Comparison of ENCODE assay signal across 11 cellular contexts in genomic region chr12:57783861-57784260, GRCh38. TPM values are rescaled to one million over a fixed set of nuclear protein-coding genes. Genes with fewer than 3 reads are reported as not detected.
DNase-seq lines count a peak whose midpoint lies in the region; ATAC-seq and TF ChIP-seq lines count a peak whose summit lies in the region.
"Had no signal": no experiment of that assay in that cellular context is flagged by ENCODE, and none has a peak within 500 bp of the region (broad histone marks: within the 10 kb centered on the region; RNA-seq: fewer than 3 reads in every experiment).

No MANE protein-coding gene starts in this region.

- H3K27ac Mint-ChIP-seq in activated naive CD4-positive, alpha-beta T cell treated with anti-CD3 and anti-CD28 coated beads, Interleukin-2, amount 10 ng/mL, durations not matched to agents 7 days and 5 days, result peak overlapping the region; percentile 39
- peak overlapping the region in 1 of 2 donors; percentile 93 for H3K27ac Mint-ChIP-seq in activated naive CD4-positive, alpha-beta T cell treated with anti-CD3 and anti-CD28 coated beads, Interleukin-2, amount 50 U/mL, for 72 hours
- no peak overlapping the region for H3K27ac Mint-ChIP-seq in glutamatergic neuron (ENCODE audit: unreplicated experiment)
- H3K27ac Mint-ChIP-seq in stimulated activated naive CD8-positive, alpha-beta T cell treated with anti-CD3 and anti-CD28 coated beads, Interleukin-15, amount 100 ng/mL, for 72 hours, result peak overlapping the region in 1 of 2 donors; percentile 42

- no peak overlapping the region for H2AFZ ChIP-seq in SU-DHL-6 (ENCODE audit: low read depth, low read length, severe bottlenecking)

- TF ChIP-seq CTCF in SU-DHL-6 (IDR thresholded peaks at IDR 0.05; ENCODE audit: insufficient read depth, low read length, poor library complexity, severe bottlenecking) (no peak), glutamatergic neuron (IDR thresholded peaks at IDR 0.05; ENCODE audit: partially characterized antibody, unreplicated experiment) (no peak)

- no peaks in the 10 kb centered on the region for H3F3A ChIP-seq in SU-DHL-6 (ENCODE audit: insufficient read depth)

- ATAC-seq in activated naive CD4-positive, alpha-beta T cell treated with anti-CD3 and anti-CD28 coated beads, Interleukin-2, amount 50 U/mL, for 72 hours, result no peak
- no peak for ATAC-seq in stimulated activated naive CD8-positive, alpha-beta T cell treated with anti-CD3 and anti-CD28 coated beads, Interleukin-15, amount 100 ng/mL, for 72 hours

- H3K4me2 ChIP-seq in SU-DHL-6 (ENCODE audit: low read depth, low read length, poor library complexity, severe bottlenecking), result peak overlapping the region; percentile 91

- peaks cover 26% of the 10 kb centered on the region for H3K36me3 Mint-ChIP-seq in activated naive CD4-positive, alpha-beta T cell treated with anti-CD3 and anti-CD28 coated beads, Interleukin-2, amount 10 ng/mL, durations not matched to agents 7 days and 5 days
- H3K36me3 Mint-ChIP-seq in activated naive CD4-positive, alpha-beta T cell treated with anti-CD3 and anti-CD28 coated beads, Interleukin-2, amount 50 U/mL, for 72 hours, result peaks cover 8 to 13% of the 10 kb centered on the region in 2 donors
- no peaks in the 10 kb centered on the region for H3K36me3 Mint-ChIP-seq in glutamatergic neuron (ENCODE audit: unreplicated experiment)

- no peaks in the 10 kb centered on the region for H3K27me3 ChIP-seq in SU-DHL-6 (ENCODE audit: low read length)
- H3K27me3 ChIP-seq: BE2C, body of pancreas had no signal

- peaks cover 45% of the 10 kb centered on the region for H3K4me1 Mint-ChIP-seq in activated naive CD4-positive, alpha-beta T cell treated with anti-CD3 and anti-CD28 coated beads, Interleukin-2, amount 10 ng/mL, durations not matched to agents 7 days and 5 days
- no peaks in the 10 kb centered on the region for H3K4me1 Mint-ChIP-seq in glutamatergic neuron (ENCODE audit: low read depth, unreplicated experiment)
- H3K4me1 Mint-ChIP-seq in stimulated activated naive CD8-positive, alpha-beta T cell treated with anti-CD3 and anti-CD28 coated beads, Interleukin-15, amount 100 ng/mL, for 72 hours, result peaks cover 23% of the 10 kb centered on the region

- no peak for DNase-seq in activated naive CD4-positive, alpha-beta T cell treated with anti-CD3 and anti-CD28 coated beads, Interleukin-2, amount 10 ng/mL, durations not matched to agents 7 days and 5 days
- DNase-seq in activated naive CD4-positive, alpha-beta T cell treated with anti-CD3 and anti-CD28 coated beads, Interleukin-2, amount 50 U/mL, for 72 hours (ENCODE audit: low spot score in 2 of 2), result no peak
- DNase-seq in glutamatergic neuron (no peak), SIG-M5 (lab: John Stamatoyannopoulos, UW) (no peak), AML-193 (lab: John Stamatoyannopoulos, UW) (no peak), superior temporal gyrus (ENCODE audit: extremely low spot score) (no peak)
- DNase-seq in stimulated activated naive CD8-positive, alpha-beta T cell treated with anti-CD3 and anti-CD28 coated beads, Interleukin-15, amount 100 ng/mL, for 72 hours, result no peak
- DNase-seq: activated CD4-positive, alpha-beta T cell treated with anti-CD3 and anti-CD28 coated beads, Interleukin-2, amount 50 U/mL, for 4 hours; BE2C; body of pancreas had no signal

- H3K36me3 ChIP-seq in SU-DHL-6 (ENCODE audit: low read length), result peaks cover 22% of the 10 kb centered on the region; the same call in 1 of the 2 replicates

- H3K79me2 ChIP-seq in SU-DHL-6 (ENCODE audit: insufficient read depth, low read length), result peaks cover 16% of the 10 kb centered on the region

- no peak overlapping the region for H3K27ac ChIP-seq in SU-DHL-6 (ENCODE audit: low read depth, low read length)

- no peak overlapping the region for H3K9ac ChIP-seq in SU-DHL-6 (ENCODE audit: low read length)

- no peaks in the 10 kb centered on the region for H3K9me3 ChIP-seq in SU-DHL-6 (ENCODE audit: insufficient read depth, low read length)
- H3K9me3 ChIP-seq: BE2C, body of pancreas had no signal

- H3K4me3 ChIP-seq in SU-DHL-6 (ENCODE audit: insufficient read depth, low read length, poor library complexity, severe bottlenecking), result no peak overlapping the region

- CTCF ChIA-PET in activated naive CD4-positive, alpha-beta T cell treated with anti-CD3 and anti-CD28 coated beads, Interleukin-2, amount 10 ng/mL, durations not matched to agents 7 days and 5 days (lab: Charles Lee), result interaction anchor here (0.7 to 2.6 kb wide), 5 partner anchors 11 to 119 kb away, joined by 3 to 13 read pairs (median 10); no protein-coding TSS in a partner anchor

- H3K4me3 Mint-ChIP-seq in activated naive CD4-positive, alpha-beta T cell treated with anti-CD3 and anti-CD28 coated beads, Interleukin-2, amount 10 ng/mL, durations not matched to agents 7 days and 5 days, result peak overlapping the region; percentile 76
- H3K4me3 Mint-ChIP-seq in glutamatergic neuron (ENCODE audit: unreplicated experiment), result peak overlapping the region; percentile 26
- H3K4me3 Mint-ChIP-seq in stimulated activated naive CD8-positive, alpha-beta T cell treated with anti-CD3 and anti-CD28 coated beads, Interleukin-15, amount 100 ng/mL, for 72 hours, result peak overlapping the region; percentile 62 to 70

- no peaks in the 10 kb centered on the region for H3K9me3 Mint-ChIP-seq in activated naive CD4-positive, alpha-beta T cell treated with anti-CD3 and anti-CD28 coated beads, Interleukin-2, amount 10 ng/mL, durations not matched to agents 7 days and 5 days
- no peaks in the 10 kb centered on the region for H3K9me3 Mint-ChIP-seq in activated naive CD4-positive, alpha-beta T cell treated with anti-CD3 and anti-CD28 coated beads, Interleukin-2, amount 50 U/mL, for 72 hours
- peaks cover 6% of the 10 kb centered on the region for H3K9me3 Mint-ChIP-seq in glutamatergic neuron (ENCODE audit: unreplicated experiment)
- no peaks in the 10 kb centered on the region for H3K9me3 Mint-ChIP-seq in stimulated activated naive CD8-positive, alpha-beta T cell treated with anti-CD3 and anti-CD28 coated beads, Interleukin-15, amount 100 ng/mL, for 72 hours

- H4K20me1 ChIP-seq in SU-DHL-6 (ENCODE audit: low read depth, low read length), result no peaks in the 10 kb centered on the region

- no peaks in the 10 kb centered on the region for H3K9me2 ChIP-seq in SU-DHL-6 (replicated peaks; ENCODE audit: insufficient read depth, low read length)

- no peaks in the 10 kb centered on the region for H3K27me3 Mint-ChIP-seq in activated naive CD4-positive, alpha-beta T cell treated with anti-CD3 and anti-CD28 coated beads, Interleukin-2, amount 10 ng/mL, durations not matched to agents 7 days and 5 days
- H3K27me3 Mint-ChIP-seq in glutamatergic neuron (ENCODE audit: unreplicated experiment), result peaks cover 2% of the 10 kb centered on the region
- no peaks in the 10 kb centered on the region for H3K27me3 Mint-ChIP-seq in stimulated activated naive CD8-positive, alpha-beta T cell treated with anti-CD3 and anti-CD28 coated beads, Interleukin-15, amount 100 ng/mL, for 72 hours

RNA-seq across cellular contexts. Expression of gene TSFM, which starts 1.3 kb away (rescaled TPM):
- total RNA-seq in activated naive CD4-positive, alpha-beta T cell treated with anti-CD3 and anti-CD28 coated beads, Interleukin-2, amount 50 U/mL, for 72 hours, result 10 to 100 TPM; 35.9 to 50.2 TPM
- total RNA-seq in glutamatergic neuron (ENCODE audit: unreplicated experiment), result 35.7 TPM

RNA-seq across cellular contexts. Expression of gene EEF1AKMT3, which starts 11.4 kb away (rescaled TPM):
- total RNA-seq in activated naive CD4-positive, alpha-beta T cell treated with anti-CD3 and anti-CD28 coated beads, Interleukin-2, amount 50 U/mL, for 72 hours, result 1 to 10 TPM; 3.1 to 3.6 TPM
- 3.3 TPM for total RNA-seq in glutamatergic neuron (ENCODE audit: unreplicated experiment)

RNA-seq across cellular contexts. Expression of gene METTL1, which starts 12.0 kb away (rescaled TPM):
- total RNA-seq in activated naive CD4-positive, alpha-beta T cell treated with anti-CD3 and anti-CD28 coated beads, Interleukin-2, amount 50 U/mL, for 72 hours, result 10 to 100 TPM; 21.3 to 28.5 TPM
- 9.1 TPM for total RNA-seq in glutamatergic neuron (ENCODE audit: unreplicated experiment)

RNA-seq across cellular contexts. Expression of gene CYP27B1, which starts 17.0 kb away (rescaled TPM):
- 10 to 100 TPM in 1 of 2 donors, 1 to 10 TPM in 1; 7.6 to 14.7 TPM for total RNA-seq in activated naive CD4-positive, alpha-beta T cell treated with anti-CD3 and anti-CD28 coated beads, Interleukin-2, amount 50 U/mL, for 72 hours
- 1.7 TPM for total RNA-seq in glutamatergic neuron (ENCODE audit: unreplicated experiment)

RNA-seq across cellular contexts. Expression of gene MARCHF9, which starts 29.0 kb away (rescaled TPM):
- total RNA-seq in activated naive CD4-positive, alpha-beta T cell treated with anti-CD3 and anti-CD28 coated beads, Interleukin-2, amount 50 U/mL, for 72 hours, result 10 to 100 TPM; 17.4 to 26.4 TPM
- total RNA-seq in glutamatergic neuron (ENCODE audit: unreplicated experiment), result 26.7 TPM

Comparison
In these comparisons a context has a peak if more than half of its experiments do, and no peak if none do; other contexts are left out.
1. H3K4me3 Mint-ChIP-seq: peak in every context shown above with its lines; median percentile 76 in activated naive CD4-positive, alpha-beta T cell treated with anti-CD3 and anti-CD28 coated beads, Interleukin-2, amount 10 ng/mL, durations not matched to agents 7 days and 5 days; 66 in stimulated activated naive CD8-positive, alpha-beta T cell treated with anti-CD3 and anti-CD28 coated beads, Interleukin-15, amount 100 ng/mL, for 72 hours; 26 in glutamatergic neuron.